ENCODE assay signal across 25 cellular contexts in genomic region chr9:28082671-28083070, GRCh38.
"Had no signal": no experiment of that assay in that cellular context is flagged by ENCODE, and none has a peak within 500 bp of the region (broad histone marks: within the 10 kb centered on the region; RNA-seq: fewer than 3 reads in every experiment).

No MANE protein-coding gene starts in this region.

- H3K4me1 ChIP-seq: esophagus muscularis mucosa, foreskin keratinocyte, gastroesophageal sphincter, heart right ventricle, left lung, prostate gland, sigmoid colon, testis, tibial artery had no signal

- H3K27ac Mint-ChIP-seq: naive thymus-derived CD4-positive, alpha-beta T cell; nephron; stimulated activated memory B cell treated with anti-CD40 and anti-IgM and Interleukin-4, amounts not matched to agents 10 μg/mL and 1 μg/mL and 100 μg/mL, for 72 hours; type B pancreatic cell had no signal

- H3K9me3 ChIP-seq: esophagus muscularis mucosa, gastroesophageal sphincter, heart right ventricle, left lung, prostate gland, sigmoid colon, testis, tibial artery had no signal

- DNase-seq: cerebellar nuclear complex; cortex of kidney; effector CD4-positive, alpha-beta T cell; foreskin keratinocyte; heart right ventricle; hippocampal formation; left cardiac atrium; left lung; mesendoderm; midbrain; naive thymus-derived CD4-positive, alpha-beta T cell; right cardiac atrium; sigmoid colon; stimulated activated CD4-positive, alpha-beta T cell treated with anti-CD3 and anti-CD28 coated beads, Interleukin-4, amount 100 ng/mL, for 4 hours; stimulated activated naive CD8-positive, alpha-beta T cell treated with anti-CD3 and anti-CD28 coated beads, Interleukin-15, Interleukin-2, amounts not matched to agents 100 U/mL and 50 U/mL, for 24 hours; substantia nigra; testis; tibial artery had no signal

- H3K4me3 Mint-ChIP-seq: naive thymus-derived CD4-positive, alpha-beta T cell; nephron; stimulated activated memory B cell treated with anti-CD40 and anti-IgM and Interleukin-4, amounts not matched to agents 10 μg/mL and 1 μg/mL and 100 μg/mL, for 72 hours; type B pancreatic cell had no signal

- H3K4me1 Mint-ChIP-seq: naive thymus-derived CD4-positive, alpha-beta T cell; nephron; stimulated activated memory B cell treated with anti-CD40 and anti-IgM and Interleukin-4, amounts not matched to agents 10 μg/mL and 1 μg/mL and 100 μg/mL, for 72 hours had no signal

- H3K4me3 ChIP-seq: esophagus muscularis mucosa, gastroesophageal sphincter, heart right ventricle, left lung, prostate gland, sigmoid colon, testis, tibial artery had no signal

- H3K27ac ChIP-seq: epithelial cell of prostate, esophagus muscularis mucosa, foreskin keratinocyte, gastroesophageal sphincter, heart right ventricle, left lung, prostate gland, sigmoid colon, testis, tibial artery had no signal

- H3K36me3 Mint-ChIP-seq: naive thymus-derived CD4-positive, alpha-beta T cell; stimulated activated memory B cell treated with anti-CD40 and anti-IgM and Interleukin-4, amounts not matched to agents 10 μg/mL and 1 μg/mL and 100 μg/mL, for 72 hours; type B pancreatic cell had no signal

- H3K27me3 Mint-ChIP-seq: stimulated activated memory B cell treated with anti-CD40 and anti-IgM and Interleukin-4, amounts not matched to agents 10 μg/mL and 1 μg/mL and 100 μg/mL, for 72 hours; type B pancreatic cell had no signal

- H3K9me3 Mint-ChIP-seq: nephron; stimulated activated memory B cell treated with anti-CD40 and anti-IgM and Interleukin-4, amounts not matched to agents 10 μg/mL and 1 μg/mL and 100 μg/mL, for 72 hours; type B pancreatic cell had no signal

- ATAC-seq: foreskin keratinocyte; gastroesophageal sphincter; heart right ventricle; left cardiac atrium; left lung; naive thymus-derived CD4-positive, alpha-beta T cell; right cardiac atrium; stimulated activated memory B cell treated with anti-CD40 and anti-IgM and Interleukin-4, amounts not matched to agents 10 μg/mL and 1 μg/mL and 100 μg/mL, for 72 hours; stimulated activated naive CD8-positive, alpha-beta T cell treated with anti-CD3 and anti-CD28 coated beads, Interleukin-15, Interleukin-2, amounts not matched to agents 100 U/mL and 50 U/mL, for 24 hours had no signal

- H3K36me3 ChIP-seq: esophagus muscularis mucosa, gastroesophageal sphincter, heart right ventricle, left lung, prostate gland, sigmoid colon, tibial artery had no signal

- H3K27me3 ChIP-seq: esophagus muscularis mucosa, foreskin keratinocyte, gastroesophageal sphincter, heart right ventricle, left lung, sigmoid colon, testis had no signal
